Comparison of ENCODE assay signal across 13 cellular contexts in the genomic region with DNA sequence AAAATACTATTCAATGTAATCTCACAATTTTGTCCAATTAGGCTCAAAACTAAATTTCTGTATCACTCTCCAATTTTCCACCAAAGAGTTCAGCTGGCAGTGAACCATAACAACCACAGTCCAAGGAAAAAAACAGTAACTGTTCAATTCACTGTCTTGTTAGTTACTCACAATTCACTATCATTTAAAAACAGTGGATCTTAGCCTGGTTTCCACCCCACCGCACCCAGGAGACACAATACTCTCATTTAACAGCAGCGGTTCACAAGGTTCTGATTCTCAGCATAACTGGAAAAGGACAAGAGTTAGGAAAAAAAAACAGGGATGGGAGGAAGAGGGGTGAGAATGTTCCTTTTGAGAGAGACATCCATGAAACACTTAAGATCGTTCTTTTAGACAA. TPM values are rescaled to one million over a fixed set of nuclear protein-coding genes. Genes with fewer than 3 reads are reported as not detected.
A peak's percentile ranks its signal among the peaks of the same experiment; 100 is the strongest.
DNase-seq lines count a peak whose midpoint lies in the region; ATAC-seq and TF ChIP-seq lines count a peak whose summit lies in the region.
"Had no signal": no experiment of that assay in that cellular context is flagged by ENCODE, and none has a peak within 500 bp of the region (broad histone marks: within the 10 kb centered on the region; RNA-seq: fewer than 3 reads in every experiment).

No MANE protein-coding gene starts in this region.

- DNase-seq in CD8-positive, alpha-beta T cell, result no peak
- peak; percentile 23 for DNase-seq in NCI-H69 (lab: John Stamatoyannopoulos, UW)
- DNase-seq in nephron progenitor cell, result no peak
- DNase-seq in 8988T, result no peak
- no peak for DNase-seq in tibial artery
- DNase-seq: activated CD4-positive, CD25-positive, alpha-beta regulatory T cell treated with anti-CD3 and anti-CD28 coated beads, Interleukin-2, amount 50 U/mL, for 72 hours; DMS 273 treated with DMSO at 0.1 percent for 48 hours; NCI-H748 treated with DMSO at 0.1 percent for 48 hours had no signal

- 96 to 100% methylated on average over 1 to 2 of the region's 3 CpGs for WGBS in ectodermal cell, 2 experiments

- no peak for TF ChIP-seq CTCF in CD8-positive, alpha-beta T cell (IDR thresholded peaks at IDR 0.05)
- TF ChIP-seq CTCF in nephron progenitor cell (IDR thresholded peaks at IDR 0.05), result no peak
- no peak for TF ChIP-seq CTCF in tibial artery (IDR thresholded peaks at IDR 0.05)

- H3K27ac ChIP-seq in CD8-positive, alpha-beta T cell (ENCODE audit: low read depth, low read length), result no peak overlapping the region
- H3K27ac ChIP-seq in ectodermal cell (ENCODE audit: insufficient read depth, low read depth, low read length, poor library complexity, severe bottlenecking), result peak overlapping the region; percentile 45
- H3K27ac ChIP-seq in tibial artery, result peak overlapping the region in 1 of 2 donors; percentile 28
- H3K27ac ChIP-seq: SJSA1, skin epidermis, thoracic aorta had no signal

- no peaks in the 10 kb centered on the region for H3K9me3 Mint-ChIP-seq in CD8-positive, alpha-beta T cell
- peaks cover 12% of the 10 kb centered on the region for H3K9me3 Mint-ChIP-seq in nephron progenitor cell

- intact Hi-C loops in CD8-positive, alpha-beta T cell (cut with DNase I, micrococcal nuclease), result loop anchor here (1.0 to 5.0 kb wide), 9 partner anchors 40 to 472 kb away; partner anchors contain the start of gene MED13L (in 1 of the 2)
- intact Hi-C loops in tibial artery (cut with DNase I; ENCODE audit: low total_unique reads), result loop anchor here (10.0 kb wide), 1 partner anchor 82 kb away; no protein-coding TSS in a partner anchor

- no peaks in the 10 kb centered on the region for H3K9me3 ChIP-seq in CD8-positive, alpha-beta T cell (ENCODE audit: low read length)
- H3K9me3 ChIP-seq in ectodermal cell (ENCODE audit: control insufficient read depth, low read length) (no peaks in the 10 kb centered on the region), tibial artery (no peaks in the 10 kb centered on the region)
- H3K9me3 ChIP-seq: SJSA1, thoracic aorta had no signal

- no peak overlapping the region for H3K4me3 ChIP-seq in CD8-positive, alpha-beta T cell (ENCODE audit: low read depth, low read length)
- H3K4me3 ChIP-seq in ectodermal cell (ENCODE audit: insufficient read depth, low read depth, low read length) (no peak overlapping the region), tibial artery (no peak overlapping the region)
- H3K4me3 ChIP-seq: SJSA1, skin epidermis, thoracic aorta had no signal

- H3K27me3 Mint-ChIP-seq in CD8-positive, alpha-beta T cell (ENCODE audit: low read depth), result no peaks in the 10 kb centered on the region
- no peaks in the 10 kb centered on the region for H3K27me3 Mint-ChIP-seq in nephron progenitor cell (ENCODE audit: low read depth, poor library complexity)

- H3K27ac Mint-ChIP-seq in CD8-positive, alpha-beta T cell, result peak overlapping the region; percentile 83
- H3K27ac Mint-ChIP-seq in nephron progenitor cell, result peak overlapping the region; percentile 93

- ATAC-seq in CD8-positive, alpha-beta T cell, result no peak
- ATAC-seq in HG03135 (IDR thresholded peaks at IDR 0.05; ENCODE audit: unreplicated experiment), result no peak

- H3K36me3 Mint-ChIP-seq in CD8-positive, alpha-beta T cell, result peaks cover 8% of the 10 kb centered on the region
- H3K36me3 Mint-ChIP-seq in nephron progenitor cell (ENCODE audit: low read depth), result peaks cover 33% of the 10 kb centered on the region

- H3K4me3 Mint-ChIP-seq in CD8-positive, alpha-beta T cell, result no peak overlapping the region
- peak overlapping the region; percentile 5 for H3K4me3 Mint-ChIP-seq in nephron progenitor cell

- peaks cover 10% of the 10 kb centered on the region for H3K4me1 ChIP-seq in CD8-positive, alpha-beta T cell (ENCODE audit: insufficient read depth, low read length)
- H3K4me1 ChIP-seq in ectodermal cell (ENCODE audit: control insufficient read depth, insufficient read depth, low read length) (peaks cover 8% of the 10 kb centered on the region), tibial artery (peaks cover 0 to 74% (median 32%) of the 10 kb centered on the region in 4 donors)

- POLR2A ChIA-PET in CD8-positive, alpha-beta T cell (lab: Charles Lee), result no interaction called here

- CTCF ChIA-PET in CD8-positive, alpha-beta T cell (lab: Charles Lee), result interaction anchor here (1.1 to 2.1 kb wide), 10 partner anchors 12 to 276 kb away, joined by 3 to 9 read pairs (median 4); no protein-coding TSS in a partner anchor

- H3K4me1 Mint-ChIP-seq in CD8-positive, alpha-beta T cell (ENCODE audit: low read depth), result peaks cover 47% of the 10 kb centered on the region
- H3K4me1 Mint-ChIP-seq in nephron progenitor cell, result peaks cover 38% of the 10 kb centered on the region

- no peaks in the 10 kb centered on the region for H3K27me3 ChIP-seq in CD8-positive, alpha-beta T cell (ENCODE audit: insufficient read depth, low read length)
- H3K27me3 ChIP-seq in ectodermal cell (ENCODE audit: control insufficient read depth, insufficient read depth, low read length, poor library complexity, severe bottlenecking), result no peaks in the 10 kb centered on the region
- no peaks in the 10 kb centered on the region for H3K27me3 ChIP-seq in tibial artery
- H3K27me3 ChIP-seq: SJSA1 had no signal

- no peaks in the 10 kb centered on the region for H3K36me3 ChIP-seq in CD8-positive, alpha-beta T cell (ENCODE audit: insufficient read depth, low read length)
- H3K36me3 ChIP-seq in ectodermal cell (ENCODE audit: control insufficient read depth, insufficient read depth, low read length), result no peaks in the 10 kb centered on the region
- H3K36me3 ChIP-seq in tibial artery, result no peaks in the 10 kb centered on the region
- H3K36me3 ChIP-seq: thoracic aorta had no signal

RNA-seq across cellular contexts. Expression of gene MED13L, which starts 40.5 kb away (rescaled TPM):
- total RNA-seq in CD8-positive, alpha-beta T cell, result 100 to 1,000 TPM; 157 to 159 TPM
- 85.2 TPM for polyA plus RNA-seq in ectodermal cell (2013, experiment 1 of 4)
- 101 TPM for polyA plus RNA-seq in ectodermal cell (2013, experiment 2 of 4)
- polyA plus RNA-seq in ectodermal cell (2013, experiment 3 of 4), result 54.1 TPM
- polyA plus RNA-seq in ectodermal cell (2013, experiment 4 of 4), result 59.9 TPM
